In the genomic region with DNA sequence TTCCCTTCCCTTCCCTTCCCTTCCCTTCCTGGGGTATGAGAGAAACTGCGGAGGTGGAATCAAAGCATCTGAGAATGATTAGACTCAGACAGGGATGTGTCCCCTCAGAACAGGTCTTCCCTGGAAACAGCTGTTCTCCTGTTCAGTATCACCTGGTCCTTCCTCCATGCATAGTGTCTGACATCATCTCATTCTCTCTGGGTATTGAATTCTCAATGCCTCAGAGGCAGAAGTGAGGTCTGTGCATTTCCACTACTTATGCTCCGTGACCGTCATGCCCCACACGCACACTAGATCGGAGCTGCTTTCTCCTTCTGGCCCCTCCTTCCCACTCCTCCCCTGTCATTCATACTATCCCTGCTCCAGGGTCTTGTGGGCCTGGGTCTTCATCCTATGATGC, we compare ENCODE assay signal across 22 cellular contexts.
"Had no signal": no experiment of that assay in that cellular context is flagged by ENCODE, and none has a peak within 500 bp of the region (broad histone marks: within the 10 kb centered on the region; RNA-seq: fewer than 3 reads in every experiment).

No MANE protein-coding gene starts in this region.

- H3K36me3 ChIP-seq: left lung, lower lobe of right lung, pancreas, right atrium auricular region, right lobe of liver, tibial nerve, uterus had no signal

- H3K27ac ChIP-seq: left lung, lower lobe of right lung, pancreas, right atrium auricular region, right lobe of liver, tibial nerve, uterus had no signal

- H3K9me3 ChIP-seq: left lung, lower lobe of right lung, pancreas, right atrium auricular region, right lobe of liver, tibial nerve, uterus had no signal

- H3K4me1 ChIP-seq: left lung, lower lobe of right lung, pancreas, right atrium auricular region, right lobe of liver, tibial nerve, uterus had no signal

- H3K27me3 ChIP-seq: pancreas, right atrium auricular region, right lobe of liver, tibial nerve, uterus had no signal

- ATAC-seq: left cardiac atrium; left lung; lower lobe of right lung; naive thymus-derived CD8-positive, alpha-beta T cell; pancreas; right lobe of liver; stimulated activated memory B cell treated with anti-CD40 and anti-IgM and Interleukin-4, amounts not matched to agents 10 μg/mL and 1 μg/mL and 100 μg/mL, for 72 hours; stimulated activated naive CD8-positive, alpha-beta T cell treated with anti-CD3 and anti-CD28 coated beads, Interleukin-15, amount 100 ng/mL, for 72 hours had no signal

- DNase-seq: islet precursor cell; left cardiac atrium; left lung; lower lobe of right lung; mammary epithelial cell; mesenchymal stem cell; naive thymus-derived CD8-positive, alpha-beta T cell; nucleus accumbens; pancreas; right lobe of liver; stimulated activated CD4-positive, alpha-beta T cell treated with anti-CD3 and anti-CD28 coated beads, Interleukin-1b, Interleukin-23, amount 100 ng/mL, for 48 hours; stimulated activated CD4-positive, alpha-beta T cell treated with anti-CD3 and anti-CD28 coated beads, Interleukin-2, amount 100 ng/mL, for 48 hours; stimulated activated CD4-positive, alpha-beta T cell treated with anti-CD3 and anti-CD28 coated beads, Interleukin-4, amount 100 ng/mL, for 4 hours; stimulated activated CD8-positive, alpha-beta memory T cell treated with anti-CD3 and anti-CD28 coated beads, Interleukin-4, amount 100 ng/mL, for 48 hours; stimulated activated naive CD4-positive, alpha-beta T cell treated with Interleukin-2 at 50 U/mL for 16 hours; stimulated activated naive CD8-positive, alpha-beta T cell treated with anti-CD3 and anti-CD28 coated beads, Interleukin-15, amount 100 ng/mL, for 72 hours; substantia nigra; uterus had no signal

- H3K4me3 ChIP-seq: left lung, lower lobe of right lung, pancreas, right atrium auricular region, right lobe of liver, smooth muscle cell, tibial nerve, uterus had no signal
